In the genomic region with DNA sequence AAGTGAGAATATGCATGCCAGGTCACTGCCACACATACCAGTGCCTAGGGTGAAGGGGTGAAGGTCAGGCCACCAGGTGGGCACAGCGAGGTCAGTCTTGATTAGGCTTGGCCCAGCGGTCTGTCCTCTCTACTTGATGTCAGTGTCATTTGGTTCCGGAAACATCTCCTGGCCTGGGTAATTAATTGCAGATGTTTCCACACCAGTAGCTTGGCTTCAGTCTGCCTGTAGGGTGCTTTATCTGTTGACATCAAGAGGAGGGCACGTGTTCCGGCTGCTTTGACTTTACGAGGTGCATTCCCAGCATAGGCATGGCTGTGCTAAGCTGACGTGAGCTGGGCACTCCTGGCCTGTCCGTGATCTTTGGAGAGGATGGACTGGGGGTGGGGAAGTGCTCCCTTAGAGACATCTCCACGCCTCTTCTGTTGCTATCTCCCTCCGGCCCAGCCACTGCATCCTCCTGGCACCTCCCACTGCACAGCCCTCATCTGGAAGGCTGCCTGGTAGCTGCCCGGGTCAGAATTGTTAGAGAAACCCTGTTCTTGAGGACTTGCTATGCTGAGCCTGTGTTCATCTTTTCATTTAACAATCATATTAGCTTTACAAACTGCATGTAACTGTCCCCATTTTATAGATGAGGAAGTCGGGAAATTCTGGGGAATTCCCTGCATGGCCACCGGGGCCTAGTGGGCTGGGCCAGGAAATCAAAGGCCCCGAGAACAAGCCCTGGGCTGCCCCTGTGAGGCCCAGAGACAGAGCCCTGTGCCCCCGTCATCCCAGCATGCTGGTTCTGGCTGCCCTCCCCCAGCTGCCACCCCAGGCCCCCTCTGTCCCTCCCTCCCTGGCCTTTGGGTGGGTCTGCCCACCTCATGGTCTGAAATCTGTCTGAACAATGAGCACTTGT, we compare ENCODE assay signal across 8 cellular contexts. TPM values are rescaled to one million over a fixed set of nuclear protein-coding genes. Genes with fewer than 3 reads are reported as not detected.
DNase-seq lines count a peak whose midpoint lies in the region; ATAC-seq, FAIRE-seq and TF ChIP-seq lines count a peak whose summit lies in the region.

No MANE protein-coding gene starts in this region.

- no peak for TF ChIP-seq CTCF in ascending aorta (IDR thresholded peaks at IDR 0.05)

- H3K27me3 ChIP-seq in ascending aorta = no peaks in the 10 kb centered on the region

- no peak; the same call in 1 of the 2 replicates for TF ChIP-seq POLR2A in GM12891 (IDR thresholded peaks at IDR 0.05; ENCODE audit: low read depth, low read length)

- H3K4me1 ChIP-seq in ascending aorta = peaks cover 17 to 62% of the 10 kb centered on the region in 2 donors

- H3K4me3 ChIP-seq in ascending aorta = no peak overlapping the region

- H3K9me3 ChIP-seq in ascending aorta = no peaks in the 10 kb centered on the region

- peaks cover 4 to 19% of the 10 kb centered on the region in 2 donors for H3K36me3 ChIP-seq in ascending aorta

- ATAC-seq in HG02623 (IDR thresholded peaks at IDR 0.05; ENCODE audit: unreplicated experiment) = peak; percentile 37

- intact Hi-C loops in ascending aorta (cut with DNase I) = no loop called here

- in situ Hi-C loops in G401 (cut with HindIII; ENCODE audit: low sequenced_read_pairs) = no loop called here

- peak; percentile 92 for FAIRE-seq in GM12891 (lab: Jason Lieb, UNC)

- peak overlapping the region; percentile 88 to 93 for H3K27ac ChIP-seq in ascending aorta

- DNase-seq in GM12891 (ENCODE audit: insufficient read length, low spot score) = no peak
- peak; percentile 34 for DNase-seq in SHP77 treated with DMSO at 0.1 percent for 48 hours (lab: John Stamatoyannopoulos, UW)
- DNase-seq in ascending aorta (ENCODE audit: low spot score in 2 of 2) = peak in 1 of 2 donors; percentile 82
- peak; percentile 86 for DNase-seq in kidney tubule cell (ENCODE audit: low spot score)
- peak; percentile 43 for DNase-seq in stimulated activated CD8-positive, alpha-beta memory T cell treated with anti-CD3 and anti-CD28 coated beads, Interleukin-12 subunit alpha, Interleukin-12 subunit beta, amount 100 ng/mL, for 4 hours (ENCODE audit: low read depth)
- DNase-seq in G401 (ENCODE audit: low spot score) = no peak
- no peak for DNase-seq in NCI-H1105 treated with DMSO at 0.1 percent for 48 hours (lab: John Stamatoyannopoulos, UW)

TF ChIP-seq in GM12891, 5 proteins besides CTCF, POLR2A, EP300 and RAD21:
- no peak for TF ChIP-seq PAX5 (IDR thresholded peaks at IDR 0.05; ENCODE audit: insufficient read depth, low read length, severe bottlenecking)
- TF ChIP-seq TAF1 (IDR thresholded peaks at IDR 0.05; ENCODE audit: low read depth, low read length) = 0 out of 2 replicates have a peak, but pooled peaks have one; percentile 19
- peak; percentile 74 for TF ChIP-seq SPI1 (IDR thresholded peaks at IDR 0.05; ENCODE audit: low read depth, low read length)

RNA-seq across cellular contexts. Expression of gene JADE2, which starts 29.1 kb away (rescaled TPM):
- 19.6 TPM for polyA plus RNA-seq in GM12891 (2012; ENCODE audit: low read depth, missing spikeins)
- 70.9 TPM for total RNA-seq in ascending aorta
- total RNA-seq in G401 (2014; rRNA removed; shearing (Covaris generic)) = 24.4 and 25.8 TPM in 2 replicates

Comparison
In these comparisons a context has a peak if more than half of its experiments do, and no peak if none do; other contexts are left out.
1. DNase-seq: peak in SHP77 treated with DMSO at 0.1 percent for 48 hours (single experiment), kidney tubule cell (single experiment) and stimulated activated CD8-positive, alpha-beta memory T cell treated with anti-CD3 and anti-CD28 coated beads, Interleukin-12 subunit alpha, Interleukin-12 subunit beta, amount 100 ng/mL, for 4 hours (single experiment); none in GM12891 (single experiment), G401 (single experiment) and NCI-H1105 treated with DMSO at 0.1 percent for 48 hours (single experiment).